In genomic region chr16:18801197-18801972, GRCh38 we compare ENCODE assay signal across 8 cellular contexts. TPM values are rescaled to one million over a fixed set of nuclear protein-coding genes. Genes with fewer than 3 reads are reported as not detected.
DNase-seq lines count a peak whose midpoint lies in the region; ATAC-seq lines count a peak whose summit lies in the region.

ARL6IP1 (minus strand) TSS chr16:18801549; CDS start chr16:18801466, 83 bp downstream.

- peaks cover 41 to 74% (median 68%) of the 10 kb centered on the region in 10 experiments for H3K4me1 ChIP-seq in BLaER1 treated with 17β-estradiol and CSF1 and Interleukin-3, amounts not matched to agents 10 nM and 100 nM

- peak within 1 kb of the TSS; percentile 81 to 100 (median 94) for H3K4me2 ChIP-seq in BLaER1 treated with 17β-estradiol and CSF1 and Interleukin-3, amounts not matched to agents 10 nM and 100 nM

- peak; percentile 96 for ATAC-seq in GM19324 (IDR thresholded peaks at IDR 0.05; ENCODE audit: low FRiP score, unreplicated experiment)
- peak; percentile 96 for ATAC-seq in HG03520 (IDR thresholded peaks at IDR 0.05; ENCODE audit: unreplicated experiment)
- ATAC-seq in left lobe of liver, result peak; percentile 95

- H3K9me3 ChIP-seq in BLaER1 treated with 17β-estradiol and CSF1 and Interleukin-3, amounts not matched to agents 10 nM and 100 nM (replicated peaks in 1 of 11), result peaks cover 0 to 6% (median 0%) of the 10 kb centered on the region in 11 experiments; a peak in 3 of 22 replicates

- H4K20me1 ChIP-seq in BLaER1 treated with 17β-estradiol and CSF1 and Interleukin-3, amounts not matched to agents 10 nM and 100 nM, result peaks cover 38 to 49% (median 48%) of the 10 kb centered on the region in 11 experiments; a peak in 21 of 22 replicates

- peak within 1 kb of the TSS; percentile 93 to 98 (median 96) for H3K9ac ChIP-seq in BLaER1 treated with 17β-estradiol and CSF1 and Interleukin-3, amounts not matched to agents 10 nM and 100 nM

- peaks cover 23 to 61% (median 41%) of the 10 kb centered on the region in 11 experiments for H3K36me3 ChIP-seq in BLaER1 treated with 17β-estradiol and CSF1 and Interleukin-3, amounts not matched to agents 10 nM and 100 nM

- DNase-seq in NCI-H69 (lab: John Stamatoyannopoulos, UW) (peak; percentile 100), dedifferentiated amniotic fluid mesenchymal stem cell (ENCODE audit: extremely low spot score) (peak; percentile 100), left lobe of liver (ENCODE audit: low spot score) (peak; percentile 99)
- DNase-seq in activated CD4-positive, alpha-beta T cell treated with anti-CD3 and anti-CD28 coated beads, Interleukin-2, amount 50 U/mL, for 1 hour, result peak; percentile 99
- DNase-seq in stimulated activated CD4-positive, alpha-beta T cell treated with anti-CD3 and anti-CD28 coated beads, Interleukin-2, amount 100 ng/mL, for 48 hours, result peak; percentile 96 to 97

- no peaks in the 10 kb centered on the region for H3K27me3 ChIP-seq in BLaER1 treated with 17β-estradiol and CSF1 and Interleukin-3, amounts not matched to agents 10 nM and 100 nM

- H3K27ac ChIP-seq in BLaER1 treated with 17β-estradiol and CSF1 and Interleukin-3, amounts not matched to agents 10 nM and 100 nM, result peak within 1 kb of the TSS; percentile 85 to 98 (median 95)

- H3K4me3 ChIP-seq in BLaER1 treated with 17β-estradiol and CSF1 and Interleukin-3, amounts not matched to agents 10 nM and 100 nM, result peak within 1 kb of the TSS; percentile 83 to 98 (median 90)

RNA-seq across cellular contexts. Expression of gene ARL6IP1, which starts in this region (rescaled TPM):
- 93.3 TPM for total RNA-seq in left lobe of liver

Comparison
In these comparisons a context has a peak if more than half of its experiments do, and no peak if none do; other contexts are left out.
1. Peak in every context shown above with its lines: DNase-seq, ATAC-seq, H3K4me3 ChIP-seq and H3K27ac ChIP-seq.